Comparison of ENCODE assay signal across 9 cellular contexts in genomic region chr6:36623547-36624459, GRCh38. TPM values are rescaled to one million over a fixed set of nuclear protein-coding genes. Genes with fewer than 3 reads are reported as not detected.
DNase-seq lines count a peak whose midpoint lies in the region; ATAC-seq and TF ChIP-seq lines count a peak whose summit lies in the region.
"Had no signal": no experiment of that assay in that cellular context is flagged by ENCODE, and none has a peak within 500 bp of the region (broad histone marks: within the 10 kb centered on the region; RNA-seq: fewer than 3 reads in every experiment).

No MANE protein-coding gene starts in this region.

- H3K27ac Mint-ChIP-seq in activated CD8-positive, alpha-beta T cell treated with anti-CD3 and anti-CD28 coated beads for 36 hours, result peak overlapping the region; percentile 61
- H3K27ac Mint-ChIP-seq: stimulated activated naive CD8-positive, alpha-beta T cell treated with anti-CD3 and anti-CD28 coated beads, Interleukin-15, Interleukin-2, amounts not matched to agents 100 ng/mL and 50 ng/mL, for 24 hours had no signal

- no peak overlapping the region for H3K27ac ChIP-seq in effector memory CD4-positive, alpha-beta T cell (ENCODE audit: insufficient read depth, low read length, poor library complexity, severe bottlenecking)
- H3K27ac ChIP-seq in mesendoderm (ENCODE audit: low read depth, low read length), result no peak overlapping the region

- H4K8ac ChIP-seq in mesendoderm (ENCODE audit: low read depth, low read length), result no peak overlapping the region

- H2BK120ac ChIP-seq in mesendoderm (ENCODE audit: low read depth, low read length), result no peak overlapping the region

- ATAC-seq in HG03520 (IDR thresholded peaks at IDR 0.05; ENCODE audit: unreplicated experiment) (peak; percentile 53), GM18858 (IDR thresholded peaks at IDR 0.05; ENCODE audit: unreplicated experiment) (no peak)
- peak; percentile 94 for ATAC-seq in activated CD8-positive, alpha-beta T cell treated with anti-CD3 and anti-CD28 coated beads for 36 hours

- H3K4me3 Mint-ChIP-seq in activated CD8-positive, alpha-beta T cell treated with anti-CD3 and anti-CD28 coated beads for 36 hours, result no peak overlapping the region
- H3K4me3 Mint-ChIP-seq: stimulated activated naive CD8-positive, alpha-beta T cell treated with anti-CD3 and anti-CD28 coated beads, Interleukin-15, Interleukin-2, amounts not matched to agents 100 ng/mL and 50 ng/mL, for 24 hours had no signal

- H3K36me3 Mint-ChIP-seq in activated CD8-positive, alpha-beta T cell treated with anti-CD3 and anti-CD28 coated beads for 36 hours (ENCODE audit: low read depth), result peaks cover under 1% of the 10 kb centered on the region

- no peaks in the 10 kb centered on the region for H3K27me3 ChIP-seq in effector memory CD4-positive, alpha-beta T cell (replicated peaks; ENCODE audit: control insufficient read depth, insufficient read depth, low read length, poor library complexity, severe bottlenecking)
- H3K27me3 ChIP-seq in mesendoderm (ENCODE audit: insufficient read depth, low read length, poor library complexity), result no peaks in the 10 kb centered on the region

- CTCF ChIA-PET in activated CD8-positive, alpha-beta T cell treated with anti-CD3 and anti-CD28 coated beads for 36 hours (lab: Charles Lee), result interaction anchor here (0.6 to 4.4 kb wide), 24 partner anchors 9 to 250 kb away, joined by 3 to 75 read pairs (median 4); partner anchors contain the start of gene CDKN1A

- no peak overlapping the region for H3K18ac ChIP-seq in mesendoderm (ENCODE audit: low read length)

- no peak overlapping the region for H4K5ac ChIP-seq in mesendoderm (ENCODE audit: low read length)

- no peaks in the 10 kb centered on the region for H3K9me3 Mint-ChIP-seq in activated CD8-positive, alpha-beta T cell treated with anti-CD3 and anti-CD28 coated beads for 36 hours
- H3K9me3 Mint-ChIP-seq: stimulated activated naive CD8-positive, alpha-beta T cell treated with anti-CD3 and anti-CD28 coated beads, Interleukin-15, Interleukin-2, amounts not matched to agents 100 ng/mL and 50 ng/mL, for 24 hours had no signal

- WGBS in mesendoderm (ENCODE audit: extremely low coverage, insufficient coverage, low lambda C conversion rate), result no CpG with 5 or more reads among the region's 18 CpGs

- H3K9ac ChIP-seq in mesendoderm (ENCODE audit: low read length), result no peak overlapping the region

- peak; percentile 94 for TF ChIP-seq CTCF in GM12873 (IDR thresholded peaks at IDR 0.05; ENCODE audit: insufficient read depth, low read depth, low read length, missing control alignments)
- peak; percentile 88 for TF ChIP-seq CTCF in activated CD8-positive, alpha-beta T cell treated with anti-CD3 and anti-CD28 coated beads for 36 hours (IDR thresholded peaks at IDR 0.05)

- no peak overlapping the region for H3K4me3 ChIP-seq in effector memory CD4-positive, alpha-beta T cell (ENCODE audit: insufficient read depth, low read depth, low read length, poor library complexity, severe bottlenecking)
- H3K4me3 ChIP-seq in mesendoderm (ENCODE audit: low read length), result no peak overlapping the region

- H3K79me1 ChIP-seq in mesendoderm (ENCODE audit: low read length), result no peaks in the 10 kb centered on the region

- DNase-seq in NCI-H774 (lab: John Stamatoyannopoulos, UW) (peak; percentile 64), mesendoderm (peak; percentile 80)
- DNase-seq in activated CD8-positive, alpha-beta T cell treated with anti-CD3 and anti-CD28 coated beads for 36 hours, result peak; percentile 83
- peak; percentile 60 to 67 (median 62) for DNase-seq in effector memory CD4-positive, alpha-beta T cell
- peak; percentile 40 to 48 for DNase-seq in stimulated activated CD8-positive, alpha-beta memory T cell treated with anti-CD3 and anti-CD28 coated beads, Interleukin-15, amount 100 ng/mL, for 48 hours (ENCODE audit: low read depth in 2 of 2)

- intact Hi-C loops in activated CD8-positive, alpha-beta T cell treated with anti-CD3 and anti-CD28 coated beads for 36 hours (cut with micrococcal nuclease), result loop anchor here (2.0 to 5.0 kb wide), 2 partner anchors 58 to 135 kb away; no protein-coding TSS in a partner anchor

- H2AK5ac ChIP-seq in mesendoderm (ENCODE audit: low read length), result no peak overlapping the region

- no peaks in the 10 kb centered on the region for H3K36me3 ChIP-seq in effector memory CD4-positive, alpha-beta T cell (ENCODE audit: control insufficient read depth, insufficient read depth, low read length)
- H3K36me3 ChIP-seq in mesendoderm (ENCODE audit: control insufficient read depth, insufficient read depth, low read length), result no peaks in the 10 kb centered on the region

- no peak overlapping the region for H3K23ac ChIP-seq in mesendoderm (ENCODE audit: low read length)

- peaks cover 5% of the 10 kb centered on the region for H3K4me1 ChIP-seq in effector memory CD4-positive, alpha-beta T cell (ENCODE audit: control insufficient read depth, insufficient read depth, low read length, poor library complexity, severe bottlenecking)
- H3K4me1 ChIP-seq in mesendoderm (ENCODE audit: control insufficient read depth, low read depth, low read length), result no peaks in the 10 kb centered on the region

- H2BK5ac ChIP-seq in mesendoderm (ENCODE audit: low read length), result no peak overlapping the region

- H3K9me3 ChIP-seq in effector memory CD4-positive, alpha-beta T cell (ENCODE audit: control insufficient read depth, low read length), result no peaks in the 10 kb centered on the region

- H3K4me2 ChIP-seq in mesendoderm (ENCODE audit: low read length), result no peak overlapping the region

- H3K4me1 Mint-ChIP-seq in activated CD8-positive, alpha-beta T cell treated with anti-CD3 and anti-CD28 coated beads for 36 hours (ENCODE audit: low read depth), result peaks cover 13% of the 10 kb centered on the region

- POLR2A ChIA-PET in activated CD8-positive, alpha-beta T cell treated with anti-CD3 and anti-CD28 coated beads for 36 hours (lab: Charles Lee), result interaction anchor here (0.7 to 1.3 kb wide), 3 partner anchors 17 to 56 kb away, joined by 3 read pairs; no protein-coding TSS in a partner anchor

- H3K4ac ChIP-seq in mesendoderm (ENCODE audit: low read depth, low read length), result no peak overlapping the region

- H2BK15ac ChIP-seq in mesendoderm (replicated peaks; ENCODE audit: low read depth), result no peak overlapping the region

- no peaks in the 10 kb centered on the region for H3K79me2 ChIP-seq in mesendoderm (ENCODE audit: control insufficient read depth, insufficient read depth, low read length)

- H3K56ac ChIP-seq in mesendoderm (ENCODE audit: low read length), result no peak overlapping the region

- no peaks in the 10 kb centered on the region for H3K27me3 Mint-ChIP-seq in activated CD8-positive, alpha-beta T cell treated with anti-CD3 and anti-CD28 coated beads for 36 hours
- H3K27me3 Mint-ChIP-seq: stimulated activated naive CD8-positive, alpha-beta T cell treated with anti-CD3 and anti-CD28 coated beads, Interleukin-15, Interleukin-2, amounts not matched to agents 100 ng/mL and 50 ng/mL, for 24 hours had no signal

RNA-seq across cellular contexts. Expression of gene SRSF3, which starts 29.6 kb away (rescaled TPM):
- 100 to 1,000 TPM; 402 to 404 TPM for total RNA-seq in activated CD8-positive, alpha-beta T cell treated with anti-CD3 and anti-CD28 coated beads for 36 hours
- 366 TPM for polyA plus RNA-seq in mesendoderm (2013, experiment 1 of 2)
- 368 TPM for polyA plus RNA-seq in mesendoderm (2013, experiment 2 of 2)

RNA-seq across cellular contexts. Expression of gene CDKN1A, which starts 54.7 kb away (rescaled TPM):
- total RNA-seq in activated CD8-positive, alpha-beta T cell treated with anti-CD3 and anti-CD28 coated beads for 36 hours, result 10 to 100 TPM; 42.3 to 47.4 TPM
- polyA plus RNA-seq in mesendoderm (2013, experiment 1 of 2), result 6.0 TPM
- polyA plus RNA-seq in mesendoderm (2013, experiment 2 of 2), result 5.9 TPM
